Comparison of ENCODE assay signal across 8 cellular contexts in genomic region chr4:9707281-9707680, GRCh38.
DNase-seq lines count a peak whose midpoint lies in the region; ATAC-seq and TF ChIP-seq lines count a peak whose summit lies in the region.
"Not testable (repeated sequence)": the region's sequence is repeated elsewhere in the genome, so short reads cannot be mapped to it uniquely, and the experiment has no call there.

No MANE protein-coding gene starts in this region.

- H2AFZ ChIP-seq in HCT116 (ENCODE audit: low read depth, low read length, poor library complexity, severe bottlenecking); hepatocyte: not testable (repeated sequence)

- H3K36me3 ChIP-seq in BLaER1 treated with 17β-estradiol and CSF1 and Interleukin-3, amounts not matched to agents 10 nM and 100 nM; HCT116 (ENCODE audit: control insufficient read depth in 1 of 2, insufficient read depth in 2 of 2, low read length in 2 of 2); hepatocyte (replicated peaks; ENCODE audit: insufficient read depth, low read depth); mucosa of rectum (ENCODE audit: control insufficient read depth in 2 of 2, insufficient read depth in 2 of 2, low read length in 2 of 2); upper lobe of right lung: not testable (repeated sequence)

- not testable (repeated sequence) for TF ChIP-seq CTCF in HCT116 (IDR thresholded peaks at IDR 0.05 in 2 of 3, conservative IDR thresholded peaks at IDR 0.05 in 1 of 3; ENCODE audit: borderline replicate concordance in 1 of 3, insufficient read depth in 1 of 3, low read depth in 2 of 3, low read length in 2 of 3); hepatocyte (IDR thresholded peaks at IDR 0.05; ENCODE audit: poor library complexity); upper lobe of right lung (IDR thresholded peaks at IDR 0.05)

- H4K20me1 ChIP-seq in BLaER1 treated with 17β-estradiol and CSF1 and Interleukin-3, amounts not matched to agents 10 nM and 100 nM; HCT116 (ENCODE audit: insufficient read depth); hepatocyte (ENCODE audit: insufficient read depth, poor library complexity, severe bottlenecking): not testable (repeated sequence)

- CTCF ChIA-PET in HCT116 (lab: Charles Lee): not testable (repeated sequence)

- not testable (repeated sequence) for BruUV-seq in HCT116 (replicated peaks; lab: Mats Ljungman, UMichigan)

- peaks cover 8 to 59% (median 35%) of the 10 kb centered on the region in 10 experiments; a peak in 18 of 20 replicates for H3K4me1 ChIP-seq in BLaER1 treated with 17β-estradiol and CSF1 and Interleukin-3, amounts not matched to agents 10 nM and 100 nM
- H3K4me1 ChIP-seq in HCT116 (ENCODE audit: control insufficient read depth in 1 of 2, insufficient read depth in 2 of 2, low read length in 2 of 2) (peaks cover 2 to 18% of the 10 kb centered on the region in 2 experiments; a peak in 2 of 4 replicates), mucosa of rectum (ENCODE audit: control insufficient read depth in 2 of 2, insufficient read depth in 2 of 2, low read length in 2 of 2) (peaks cover 0 to 11% of the 10 kb centered on the region in 2 donors)
- H3K4me1 ChIP-seq in hepatocyte (ENCODE audit: insufficient read depth); upper lobe of right lung: not testable (repeated sequence)

- not testable (repeated sequence) for H3K9me2 ChIP-seq in HCT116 (ENCODE audit: insufficient read depth); hepatocyte (replicated peaks; ENCODE audit: insufficient read depth)

- peak overlapping the region in 9 of 11 experiments; percentile 22 to 54 (median 42); a peak in 11 of 22 replicates for H3K4me2 ChIP-seq in BLaER1 treated with 17β-estradiol and CSF1 and Interleukin-3, amounts not matched to agents 10 nM and 100 nM
- 0 out of 2 replicates have a peak overlapping the region, but pooled peaks have one; percentile 17 for H3K4me2 ChIP-seq in HCT116 (ENCODE audit: low read length)
- not testable (repeated sequence) for H3K4me2 ChIP-seq in hepatocyte

- not testable (repeated sequence) for TF ChIP-seq POLR2A in HCT116 (IDR thresholded peaks at IDR 0.05; ENCODE audit: borderline replicate concordance, extremely low read depth, insufficient read depth, insufficient read length)

- H3K79me2 ChIP-seq in HCT116 (ENCODE audit: insufficient read depth, low read length); hepatocyte: not testable (repeated sequence)

- H3K9me3 ChIP-seq in BLaER1 treated with 17β-estradiol and CSF1 and Interleukin-3, amounts not matched to agents 10 nM and 100 nM (replicated peaks in 1 of 11); HCT116 (ENCODE audit: control insufficient read depth in 1 of 2, insufficient read depth in 1 of 2, low read depth in 1 of 2, low read length in 2 of 2); hepatocyte (ENCODE audit: low read depth); mucosa of rectum (ENCODE audit: control insufficient read depth in 2 of 2, low read length in 2 of 2); upper lobe of right lung: not testable (repeated sequence)

- intact Hi-C loops in HCT116 (cut with micrococcal nuclease): loop anchor here (10.0 kb wide), 1 partner anchor 188 kb away; no protein-coding TSS in a partner anchor
- intact Hi-C loops in upper lobe of right lung (cut with DNase I): not testable (repeated sequence)

- RAD21 ChIA-PET in HCT116 (lab: Charles Lee; ENCODE audit: low non-redundant PET in 1 of 2, low total read pairs in 2 of 2, uncharacterized antibody in 2 of 2, unreplicated experiment in 2 of 2): not testable (repeated sequence)

- H3K27ac ChIP-seq in BLaER1 treated with 17β-estradiol and CSF1 and Interleukin-3, amounts not matched to agents 10 nM and 100 nM; HCT116 (ENCODE audit: low read depth, low read length); hepatocyte; upper lobe of right lung: not testable (repeated sequence)
- peak overlapping the region; percentile 72 to 80 for H3K27ac ChIP-seq in mucosa of rectum (ENCODE audit: low read depth in 2 of 2, low read length in 2 of 2)

- not testable (repeated sequence) for TF ChIP-seq RAD21 in HCT116 (IDR thresholded peaks at IDR 0.05; ENCODE audit: low read depth)

- not testable (repeated sequence) for ATAC-seq in HCT116, upper lobe of right lung

- WGBS in hepatocyte (ENCODE audit: low lambda C conversion rate, missing lambda C conversion rate): 69% methylated on average over 5 of the region's 10 CpGs

- not testable (repeated sequence) for H3K27me3 ChIP-seq in BLaER1 treated with 17β-estradiol and CSF1 and Interleukin-3, amounts not matched to agents 10 nM and 100 nM; HCT116 (ENCODE audit: insufficient read depth, low read length); hepatocyte; mucosa of rectum (ENCODE audit: control insufficient read depth in 2 of 2, insufficient read depth in 2 of 2, low read length in 2 of 2); upper lobe of right lung

- not testable (repeated sequence) for DNase-seq in HCT116 (ENCODE audit: low read depth, low spot score)
- DNase-seq in NCI-H146 (lab: John Stamatoyannopoulos, UW): peak; percentile 53
- peak; percentile 39 for DNase-seq in NCI-H69 (lab: John Stamatoyannopoulos, UW)
- DNase-seq in RPMI8226: peak; percentile 48
- DNase-seq in hepatocyte (ENCODE audit: low spot score): peak; percentile 24
- DNase-seq in upper lobe of right lung: peak; percentile 84

- H3K4me3 ChIP-seq in BLaER1 treated with 17β-estradiol and CSF1 and Interleukin-3, amounts not matched to agents 10 nM and 100 nM; HCT116 (replicated peaks in 1 of 2; ENCODE audit: low read depth in 1 of 2, low read length in 2 of 2); hepatocyte; mucosa of rectum (ENCODE audit: low read length in 2 of 2); upper lobe of right lung: not testable (repeated sequence)

- POLR2A ChIA-PET in HCT116 (lab: Charles Lee): not testable (repeated sequence)

- H3K9ac ChIP-seq in BLaER1 treated with 17β-estradiol and CSF1 and Interleukin-3, amounts not matched to agents 10 nM and 100 nM; HCT116 (ENCODE audit: low read length): not testable (repeated sequence)
- H3K9ac ChIP-seq in mucosa of rectum (ENCODE audit: low read depth in 1 of 2, low read length in 2 of 2): peak overlapping the region in 1 of 2 donors; percentile 20
